ENCODE assay signal across 8 cellular contexts in genomic region chrX:19886375-19886774, GRCh38. TPM values are rescaled to one million over a fixed set of nuclear protein-coding genes. Genes with fewer than 3 reads are reported as not detected.
DNase-seq lines count a peak whose midpoint lies in the region; ATAC-seq and TF ChIP-seq lines count a peak whose summit lies in the region.

No MANE protein-coding gene starts in this region.

- H3K14ac ChIP-seq in H9 (ENCODE audit: insufficient read depth, low read length) = no peak overlapping the region

- peak overlapping the region; percentile 71 for H3K4me3 ChIP-seq in skeletal muscle satellite cell (ENCODE audit: low read length)

- no peak for DNase-seq in H9
- no peak for DNase-seq in T-helper 17 cell
- no peak for DNase-seq in glutamatergic neuron
- no peak for DNase-seq in NOMO-1 (lab: John Stamatoyannopoulos, UW; ENCODE audit: unreplicated experiment in 2 of 2)
- no peak for DNase-seq in NCI-H524 treated with DMSO at 0.1 percent for 48 hours (lab: John Stamatoyannopoulos, UW)

- H3K27ac ChIP-seq in H9 (ENCODE audit: insufficient read length, low read depth, low read length) = no peak overlapping the region

- H3K79me1 ChIP-seq in H9 (ENCODE audit: insufficient read depth, low read depth, low read length, poor library complexity, severe bottlenecking) = no peaks in the 10 kb centered on the region

- H3K9me3 Mint-ChIP-seq in H9 (peaks cover 73% of the 10 kb centered on the region in 2 experiments), glutamatergic neuron (ENCODE audit: unreplicated experiment) (peaks cover 4% of the 10 kb centered on the region)

- H3K9ac ChIP-seq in H9 (ENCODE audit: extremely low read depth, insufficient read length, low read length) (no peak overlapping the region), skeletal muscle satellite cell (ENCODE audit: low read depth, low read length) (peak overlapping the region; percentile 83)

- peaks cover 27% of the 10 kb centered on the region for H3K9me3 ChIP-seq in H9 (ENCODE audit: control insufficient read depth, low read depth, low read length)
- no peaks in the 10 kb centered on the region for H3K9me3 ChIP-seq in T-helper 17 cell (ENCODE audit: control insufficient read depth, low read length, poor library complexity, severe bottlenecking)
- no peaks in the 10 kb centered on the region for H3K9me3 ChIP-seq in skeletal muscle satellite cell (replicated peaks; ENCODE audit: low read length)

- no peak overlapping the region for H3K18ac ChIP-seq in H9 (ENCODE audit: insufficient read length, low read depth, low read length)

- H3K4me2 ChIP-seq in H9 (ENCODE audit: insufficient read depth, insufficient read length, low read length) = peak overlapping the region; percentile 53
- peak overlapping the region; percentile 80 for H3K4me2 ChIP-seq in skeletal muscle satellite cell (ENCODE audit: low read length)

- H4K5ac ChIP-seq in H9 (ENCODE audit: insufficient read length, low read depth, low read length) = no peak overlapping the region

- no peak overlapping the region for H2BK20ac ChIP-seq in H9 (ENCODE audit: low read depth, low read length, poor library complexity, severe bottlenecking)

- peaks cover 18% of the 10 kb centered on the region for H3K27me3 Mint-ChIP-seq in H9 (ENCODE audit: low read depth)
- H3K27me3 Mint-ChIP-seq in T-helper 17 cell = no peaks in the 10 kb centered on the region
- no peaks in the 10 kb centered on the region for H3K27me3 Mint-ChIP-seq in glutamatergic neuron (ENCODE audit: unreplicated experiment)

- peaks cover 11% of the 10 kb centered on the region for H3K23me2 ChIP-seq in H9 (ENCODE audit: insufficient read length, low read depth, low read length, poor library complexity, severe bottlenecking)

- no peaks in the 10 kb centered on the region for H3K36me3 ChIP-seq in skeletal muscle satellite cell (ENCODE audit: insufficient read depth, low read length)

- no peak overlapping the region for H2AK5ac ChIP-seq in H9 (ENCODE audit: insufficient read length, low read length)

- H2BK12ac ChIP-seq in H9 (ENCODE audit: insufficient read length, low read depth, low read length) = no peak overlapping the region

- H2BK120ac ChIP-seq in H9 (ENCODE audit: low read depth, low read length, poor library complexity, severe bottlenecking) = no peak overlapping the region

- no peak overlapping the region for H3K4ac ChIP-seq in H9 (ENCODE audit: low read depth, low read length)

- no peak overlapping the region for H3K23ac ChIP-seq in H9 (ENCODE audit: insufficient read length, low read depth, low read length)

- no peak overlapping the region for H4K8ac ChIP-seq in H9 (replicated peaks; ENCODE audit: insufficient read length, low read depth, low read length)

- WGBS in H9 (ENCODE audit: extremely low coverage, insufficient read length, low lambda C conversion rate) = no CpG with 5 or more reads among the region's 12 CpGs

- ATAC-seq in T-helper 17 cell = no peak
- no peak for ATAC-seq in GM19463 (IDR thresholded peaks at IDR 0.05; ENCODE audit: unreplicated experiment)
- no peak for ATAC-seq in GM21825 (IDR thresholded peaks at IDR 0.05; ENCODE audit: unreplicated experiment)

- TF ChIP-seq CTCF in H9 (conservative IDR thresholded peaks at IDR 0.05) (no peak), glutamatergic neuron (IDR thresholded peaks at IDR 0.05; ENCODE audit: partially characterized antibody, unreplicated experiment) (no peak)

- H3K36me3 Mint-ChIP-seq in H9 (ENCODE audit: insufficient read depth in 1 of 3, low read depth in 3 of 3) = peaks cover 6 to 13% (median 11%) of the 10 kb centered on the region in 3 experiments; a peak in 6 of 7 replicates
- peaks cover 4% of the 10 kb centered on the region for H3K36me3 Mint-ChIP-seq in T-helper 17 cell (ENCODE audit: low read depth)
- no peaks in the 10 kb centered on the region for H3K36me3 Mint-ChIP-seq in glutamatergic neuron (ENCODE audit: unreplicated experiment)

- H3K27ac Mint-ChIP-seq in H9 (no peak overlapping the region), T-helper 17 cell (peak overlapping the region; percentile 73), glutamatergic neuron (ENCODE audit: unreplicated experiment) (no peak overlapping the region)

- H3K4me3 Mint-ChIP-seq in H9 (peak overlapping the region; percentile 69 to 85), T-helper 17 cell (peak overlapping the region; percentile 86), glutamatergic neuron (ENCODE audit: unreplicated experiment) (peak overlapping the region; percentile 82)

- no peaks in the 10 kb centered on the region for H3K4me1 ChIP-seq in H9 (ENCODE audit: insufficient read depth, low read length)
- peaks cover 10% of the 10 kb centered on the region for H3K4me1 ChIP-seq in skeletal muscle satellite cell (ENCODE audit: control insufficient read depth, insufficient read depth, low read length)

- H3K27me3 ChIP-seq in H9 (ENCODE audit: insufficient read depth, low read length) (peaks cover 2% of the 10 kb centered on the region; the same call in 1 of the 2 replicates), skeletal muscle satellite cell (ENCODE audit: control insufficient read depth, insufficient read depth, low read length) (no peaks in the 10 kb centered on the region)

- H3K4me1 Mint-ChIP-seq in H9 = peaks cover 7 to 21% of the 10 kb centered on the region in 2 experiments
- H3K4me1 Mint-ChIP-seq in T-helper 17 cell = peaks cover 30% of the 10 kb centered on the region
- no peaks in the 10 kb centered on the region for H3K4me1 Mint-ChIP-seq in glutamatergic neuron (ENCODE audit: low read depth, unreplicated experiment)

- no peak overlapping the region for H2BK15ac ChIP-seq in H9 (ENCODE audit: low read depth, low read length)

- no peak overlapping the region for H2BK5ac ChIP-seq in H9 (ENCODE audit: insufficient read length, low read length)

- H4K91ac ChIP-seq in H9 (ENCODE audit: insufficient read length, low read depth, low read length) = no peak overlapping the region

- no peak overlapping the region for H3T11ph ChIP-seq in H9 (ENCODE audit: low read length)

- no peak overlapping the region for H2AFZ ChIP-seq in H9 (ENCODE audit: low read length)

- no peaks in the 10 kb centered on the region for H3K79me2 ChIP-seq in H9 (ENCODE audit: insufficient read depth, low read length)

- no peaks in the 10 kb centered on the region for H4K20me1 ChIP-seq in H9 (ENCODE audit: control insufficient read depth, insufficient read depth, insufficient read length)

- no peak overlapping the region for H3K56ac ChIP-seq in H9 (ENCODE audit: insufficient read length, low read depth, low read length)

RNA-seq across cellular contexts. Expression of gene SH3KBP1, which starts 1.0 kb away (rescaled TPM):
- 11.8 and 12.3 TPM in 2 replicates for total RNA-seq in H9 (2021)
- total RNA-seq in T-helper 17 cell = 100 to 1,000 TPM; 117 to 123 TPM
- total RNA-seq in glutamatergic neuron (ENCODE audit: unreplicated experiment) = 10.8 TPM
- 21.2 and 24.3 TPM in 2 replicates for total RNA-seq in skeletal muscle satellite cell (2012; rRNA removed)
